In genomic region chr1:201495447-201496295, GRCh38 we compare ENCODE assay signal across 10 cellular contexts. TPM values are rescaled to one million over a fixed set of nuclear protein-coding genes. Genes with fewer than 3 reads are reported as not detected.
DNase-seq lines count a peak whose midpoint lies in the region; ATAC-seq and TF ChIP-seq lines count a peak whose summit lies in the region.
"Had no signal": no experiment of that assay in that cellular context is flagged by ENCODE, and none has a peak within 500 bp of the region (broad histone marks: within the 10 kb centered on the region; RNA-seq: fewer than 3 reads in every experiment).

No MANE protein-coding gene starts in this region.

- H3K27me3 ChIP-seq in BLaER1 treated with 17β-estradiol and CSF1 and Interleukin-3, amounts not matched to agents 10 nM and 100 nM: no peaks in the 10 kb centered on the region
- no peaks in the 10 kb centered on the region for H3K27me3 ChIP-seq in RWPE2 (ENCODE audit: insufficient read depth, poor library complexity, severe bottlenecking)
- H3K27me3 ChIP-seq in parathyroid adenoma (ENCODE audit: control insufficient read depth, insufficient read depth, low read length): no peaks in the 10 kb centered on the region
- H3K27me3 ChIP-seq: SJSA1 had no signal

- H3K4me2 ChIP-seq in BLaER1 treated with 17β-estradiol and CSF1 and Interleukin-3, amounts not matched to agents 10 nM and 100 nM: peak overlapping the region in 7 of 11 experiments; percentile 19 to 54 (median 46); a peak in 13 of 22 replicates
- no peak overlapping the region for H3K4me2 ChIP-seq in parathyroid adenoma (ENCODE audit: low read length)

- peak; percentile 68 for ATAC-seq in RWPE2 (ENCODE audit: low read depth)
- ATAC-seq in Right ventricle myocardium inferior: peak; percentile 73
- no peak for ATAC-seq in HG02798 (IDR thresholded peaks at IDR 0.05; ENCODE audit: poor library complexity, unreplicated experiment)

- no peak overlapping the region for H2AFZ ChIP-seq in parathyroid adenoma

- H3K4me1 ChIP-seq in BLaER1 treated with 17β-estradiol and CSF1 and Interleukin-3, amounts not matched to agents 10 nM and 100 nM: peaks cover 12 to 23% (median 15%) of the 10 kb centered on the region in 10 experiments
- H3K4me1 ChIP-seq in RWPE2 (ENCODE audit: insufficient read depth, poor library complexity, severe bottlenecking) (peaks cover 23% of the 10 kb centered on the region), parathyroid adenoma (peaks cover 40% of the 10 kb centered on the region)

- DNase-seq in RWPE2 (ENCODE audit: low spot score): no peak
- DNase-seq in Right ventricle myocardium inferior (ENCODE audit: missing footprints): peak; percentile 91
- DNase-seq in iPS-NIHi11 (ENCODE audit: low spot score): no peak
- no peak for DNase-seq in activated CD4-positive, alpha-beta T cell treated with anti-CD3 and anti-CD28 coated beads for 1 hour
- DNase-seq in NOMO-1 (lab: John Stamatoyannopoulos, UW; ENCODE audit: unreplicated experiment in 2 of 2): no peak
- DNase-seq: cerebellar nuclear complex had no signal

- peaks cover 0 to 20% (median 7%) of the 10 kb centered on the region in 11 experiments; a peak in 13 of 22 replicates for H3K9me3 ChIP-seq in BLaER1 treated with 17β-estradiol and CSF1 and Interleukin-3, amounts not matched to agents 10 nM and 100 nM (replicated peaks in 1 of 11)
- H3K9me3 ChIP-seq in RWPE2 (ENCODE audit: severe bottlenecking) (no peaks in the 10 kb centered on the region), parathyroid adenoma (ENCODE audit: control insufficient read depth, low read length) (no peaks in the 10 kb centered on the region)
- H3K9me3 ChIP-seq: SJSA1 had no signal

- peaks cover 38% of the 10 kb centered on the region for H3K79me2 ChIP-seq in parathyroid adenoma

- no peak overlapping the region for H3K4me3 ChIP-seq in BLaER1 treated with 17β-estradiol and CSF1 and Interleukin-3, amounts not matched to agents 10 nM and 100 nM
- H3K4me3 ChIP-seq in RWPE2 (ENCODE audit: severe bottlenecking) (no peak overlapping the region), parathyroid adenoma (ENCODE audit: low read depth, low read length) (no peak overlapping the region)
- H3K4me3 ChIP-seq: SJSA1 had no signal

- H4K20me1 ChIP-seq in BLaER1 treated with 17β-estradiol and CSF1 and Interleukin-3, amounts not matched to agents 10 nM and 100 nM: peaks cover 0 to 52% (median 16%) of the 10 kb centered on the region in 11 experiments; a peak in 16 of 22 replicates

- TF ChIP-seq CTCF in RWPE2 (IDR thresholded peaks at IDR 0.05; ENCODE audit: poor library complexity, severe bottlenecking): no peak
- TF ChIP-seq CTCF in parathyroid adenoma (IDR thresholded peaks at IDR 0.05): no peak

- peaks cover 36 to 66% (median 44%) of the 10 kb centered on the region in 11 experiments for H3K36me3 ChIP-seq in BLaER1 treated with 17β-estradiol and CSF1 and Interleukin-3, amounts not matched to agents 10 nM and 100 nM
- peaks cover 75% of the 10 kb centered on the region for H3K36me3 ChIP-seq in RWPE2 (ENCODE audit: low read depth)
- no peaks in the 10 kb centered on the region for H3K36me3 ChIP-seq in parathyroid adenoma (ENCODE audit: control insufficient read depth, insufficient read depth, low read length)

- H3K27ac ChIP-seq in BLaER1 treated with 17β-estradiol and CSF1 and Interleukin-3, amounts not matched to agents 10 nM and 100 nM: no peak overlapping the region
- peak overlapping the region; percentile 47 for H3K27ac ChIP-seq in RWPE2 (ENCODE audit: poor library complexity, severe bottlenecking)
- H3K27ac ChIP-seq in parathyroid adenoma: peak overlapping the region; percentile 56
- H3K27ac ChIP-seq: SJSA1 had no signal

- H3K9ac ChIP-seq in BLaER1 treated with 17β-estradiol and CSF1 and Interleukin-3, amounts not matched to agents 10 nM and 100 nM: peak overlapping the region in 2 of 11 experiments; percentile 2 to 35; a peak in 2 of 22 replicates
- no peak overlapping the region for H3K9ac ChIP-seq in parathyroid adenoma

- intact Hi-C loops in Right ventricle myocardium inferior (cut with DNase I): loop anchor here (1.0 kb wide), 1 partner anchor 12 kb away; no protein-coding TSS in a partner anchor

RNA-seq across cellular contexts. Expression of gene CSRP1, which starts 11.3 kb away (rescaled TPM):
- 64.6 TPM for total RNA-seq in Right ventricle myocardium inferior

RNA-seq across cellular contexts. Expression of gene PHLDA3, which starts 26.7 kb away (rescaled TPM):
- 24.3 TPM for total RNA-seq in Right ventricle myocardium inferior

RNA-seq across cellular contexts. Expression of gene NAV1, which starts 43.3 kb away (rescaled TPM):
- total RNA-seq in Right ventricle myocardium inferior: 69.0 TPM

Comparison
In these comparisons a context has a peak if more than half of its experiments do, and no peak if none do; other contexts are left out.
1. H3K27ac ChIP-seq: peak in RWPE2 (single experiment) and parathyroid adenoma (single experiment); none in BLaER1 treated with 17β-estradiol and CSF1 and Interleukin-3, amounts not matched to agents 10 nM and 100 nM (0 of 11).